Comparison of ENCODE assay signal across 1 cellular context in genomic region chr2:132975490-132976105, GRCh38.
TF ChIP-seq lines count a peak whose summit lies in the region.

No MANE protein-coding gene starts in this region.

TF ChIP-seq in GM23338, 12 proteins besides CTCF, POLR2A, EP300 and RAD21 (continued from another document):
- TF ChIP-seq ZNF462 (CRISPR knock-in tag; IDR thresholded peaks at IDR 0.05) (no peak), STAT1 (IDR thresholded peaks at IDR 0.05; ENCODE audit: unreplicated experiment) (no peak)
